ENCODE assay signal across 21 cellular contexts in genomic region chr2:207584952-207585351, GRCh38. TPM values are rescaled to one million over a fixed set of nuclear protein-coding genes. Genes with fewer than 3 reads are reported as not detected.
DNase-seq lines count a peak whose midpoint lies in the region; ATAC-seq and TF ChIP-seq lines count a peak whose summit lies in the region.
"Had no signal": no experiment of that assay in that cellular context is flagged by ENCODE, and none has a peak within 500 bp of the region (broad histone marks: within the 10 kb centered on the region; RNA-seq: fewer than 3 reads in every experiment).

No MANE protein-coding gene starts in this region.

- ATAC-seq in natural killer cell, result no peak
- no peak for ATAC-seq in natural killer cell treated with Interleukin-12 subunit alpha and Interleukin-12 subunit beta and Interleukin-15 and Interleukin-18, amount 100 ng/mL, for 72 hours
- ATAC-seq in right cardiac atrium, result peak in 1 of 2 donors; percentile 45
- ATAC-seq in stimulated activated effector memory CD8-positive, alpha-beta T cell treated with anti-CD3 and anti-CD28 coated beads, Interleukin-12 subunit alpha, Interleukin-12 subunit beta, amount 100 ng/mL, for 72 hours, result no peak
- ATAC-seq: K562 had no signal

- peaks cover 2% of the 10 kb centered on the region for H3K4me1 ChIP-seq in right cardiac atrium (ENCODE audit: control insufficient read depth, insufficient read depth, low read length)

- H3K9me3 ChIP-seq in right cardiac atrium (ENCODE audit: control insufficient read depth, low read length), result no peaks in the 10 kb centered on the region
- H3K9me3 ChIP-seq: MG63 had no signal

- H3K27ac Mint-ChIP-seq in activated T-cell treated with anti-CD3 and anti-CD28 coated beads, Interleukin-2, amount 50 U/mL, for 24 hours, result peak overlapping the region; percentile 12
- peak overlapping the region; percentile 4 to 69 for H3K27ac Mint-ChIP-seq in natural killer cell
- H3K27ac Mint-ChIP-seq in natural killer cell treated with Interleukin-12 subunit alpha and Interleukin-12 subunit beta and Interleukin-15 and Interleukin-18, amount 100 ng/mL, for 72 hours, result peak overlapping the region in 1 of 2 donors; percentile 31
- H3K27ac Mint-ChIP-seq in stimulated activated effector memory CD8-positive, alpha-beta T cell treated with anti-CD3 and anti-CD28 coated beads, Interleukin-12 subunit alpha, Interleukin-12 subunit beta, amount 100 ng/mL, for 72 hours, result peak overlapping the region; percentile 70

- no peak for TF ChIP-seq CTCF in natural killer cell (IDR thresholded peaks at IDR 0.05)

- peaks cover 18% of the 10 kb centered on the region for H3K4me1 Mint-ChIP-seq in activated T-cell treated with anti-CD3 and anti-CD28 coated beads, Interleukin-2, amount 50 U/mL, for 24 hours (ENCODE audit: low read depth)
- H3K4me1 Mint-ChIP-seq in natural killer cell, result peaks cover 20 to 24% of the 10 kb centered on the region in 2 donors
- H3K4me1 Mint-ChIP-seq in natural killer cell treated with Interleukin-12 subunit alpha and Interleukin-12 subunit beta and Interleukin-15 and Interleukin-18, amount 100 ng/mL, for 72 hours (ENCODE audit: low read depth in 2 of 2), result peaks cover 19 to 24% of the 10 kb centered on the region in 2 donors
- H3K4me1 Mint-ChIP-seq in stimulated activated effector memory CD8-positive, alpha-beta T cell treated with anti-CD3 and anti-CD28 coated beads, Interleukin-12 subunit alpha, Interleukin-12 subunit beta, amount 100 ng/mL, for 72 hours, result peaks cover 30% of the 10 kb centered on the region

- H3K4me3 ChIP-seq in right cardiac atrium (ENCODE audit: low read length), result no peak overlapping the region
- H3K4me3 ChIP-seq: K562, MG63 had no signal

- peaks cover 4% of the 10 kb centered on the region for H3K9me3 Mint-ChIP-seq in activated T-cell treated with anti-CD3 and anti-CD28 coated beads, Interleukin-2, amount 50 U/mL, for 24 hours
- no peaks in the 10 kb centered on the region for H3K9me3 Mint-ChIP-seq in natural killer cell
- no peaks in the 10 kb centered on the region for H3K9me3 Mint-ChIP-seq in natural killer cell treated with Interleukin-12 subunit alpha and Interleukin-12 subunit beta and Interleukin-15 and Interleukin-18, amount 100 ng/mL, for 72 hours
- H3K9me3 Mint-ChIP-seq in stimulated activated effector memory CD8-positive, alpha-beta T cell treated with anti-CD3 and anti-CD28 coated beads, Interleukin-12 subunit alpha, Interleukin-12 subunit beta, amount 100 ng/mL, for 72 hours, result no peaks in the 10 kb centered on the region

- H3K27me3 Mint-ChIP-seq in activated T-cell treated with anti-CD3 and anti-CD28 coated beads, Interleukin-2, amount 50 U/mL, for 24 hours, result no peaks in the 10 kb centered on the region
- no peaks in the 10 kb centered on the region for H3K27me3 Mint-ChIP-seq in natural killer cell (ENCODE audit: low read depth in 2 of 2)
- H3K27me3 Mint-ChIP-seq in natural killer cell treated with Interleukin-12 subunit alpha and Interleukin-12 subunit beta and Interleukin-15 and Interleukin-18, amount 100 ng/mL, for 72 hours, result no peaks in the 10 kb centered on the region

- DNase-seq in activated T-cell treated with anti-CD3 and anti-CD28 coated beads, Interleukin-2, amount 50 U/mL, for 24 hours, result no peak
- no peak for DNase-seq in activated T-cell treated with anti-CD3 and anti-CD28 coated beads for 4 hours
- no peak for DNase-seq in natural killer cell
- no peak for DNase-seq in natural killer cell treated with Interleukin-12 subunit alpha and Interleukin-12 subunit beta and Interleukin-15 and Interleukin-18, amount 100 ng/mL, for 72 hours (ENCODE audit: low spot score)
- DNase-seq in right cardiac atrium, result peak in 2 of 3 donors; percentile 49 to 52
- DNase-seq in stimulated activated effector memory CD8-positive, alpha-beta T cell treated with anti-CD3 and anti-CD28 coated beads, Interleukin-12 subunit alpha, Interleukin-12 subunit beta, amount 100 ng/mL, for 72 hours (ENCODE audit: low spot score in 2 of 2), result no peak
- DNase-seq in T-helper 1 cell, result no peak
- DNase-seq in MV-4-11 (lab: John Stamatoyannopoulos, UW), result no peak
- DNase-seq: 8988T, C1 segment of cervical spinal cord, EL, H7, MG63, NCI-H1092, NCI-H1436, NCI-H187 treated with DMSO at 0.1 percent for 48 hours, NCI-H2107, NCI-H446 treated with DMSO at 0.1 percent for 48 hours, NCI-H526 treated with DMSO at 0.1 percent for 48 hours, OCI-M1 had no signal

- H3K27me3 ChIP-seq in right cardiac atrium (ENCODE audit: control insufficient read depth, insufficient read depth), result no peaks in the 10 kb centered on the region
- H3K27me3 ChIP-seq: MG63 had no signal

- intact Hi-C loops in natural killer cell (cut with micrococcal nuclease), result no loop called here
- intact Hi-C loops in right cardiac atrium (cut with DNase I), result no loop called here

- H3K36me3 Mint-ChIP-seq in activated T-cell treated with anti-CD3 and anti-CD28 coated beads, Interleukin-2, amount 50 U/mL, for 24 hours (ENCODE audit: low read depth), result peaks cover 93% of the 10 kb centered on the region
- peaks cover 14% of the 10 kb centered on the region for H3K36me3 Mint-ChIP-seq in natural killer cell
- H3K36me3 Mint-ChIP-seq in natural killer cell treated with Interleukin-12 subunit alpha and Interleukin-12 subunit beta and Interleukin-15 and Interleukin-18, amount 100 ng/mL, for 72 hours, result peaks cover 50% of the 10 kb centered on the region
- H3K36me3 Mint-ChIP-seq in stimulated activated effector memory CD8-positive, alpha-beta T cell treated with anti-CD3 and anti-CD28 coated beads, Interleukin-12 subunit alpha, Interleukin-12 subunit beta, amount 100 ng/mL, for 72 hours, result peaks cover 99% of the 10 kb centered on the region

- no peak overlapping the region for H3K4me3 Mint-ChIP-seq in activated T-cell treated with anti-CD3 and anti-CD28 coated beads, Interleukin-2, amount 50 U/mL, for 24 hours
- no peak overlapping the region for H3K4me3 Mint-ChIP-seq in natural killer cell
- no peak overlapping the region for H3K4me3 Mint-ChIP-seq in natural killer cell treated with Interleukin-12 subunit alpha and Interleukin-12 subunit beta and Interleukin-15 and Interleukin-18, amount 100 ng/mL, for 72 hours
- no peak overlapping the region for H3K4me3 Mint-ChIP-seq in stimulated activated effector memory CD8-positive, alpha-beta T cell treated with anti-CD3 and anti-CD28 coated beads, Interleukin-12 subunit alpha, Interleukin-12 subunit beta, amount 100 ng/mL, for 72 hours

- H3K27ac ChIP-seq in right cardiac atrium (ENCODE audit: low read length), result no peak overlapping the region

- 78% methylated on average over 4 of the region's 4 CpGs for WGBS in right cardiac atrium

RNA-seq across cellular contexts. Expression of gene METTL21A, which starts 40.2 kb away (rescaled TPM):
- 10 to 100 TPM; 10.1 to 11.5 (median 11.0) TPM for total RNA-seq in natural killer cell
- total RNA-seq in natural killer cell treated with Interleukin-12 subunit alpha and Interleukin-12 subunit beta and Interleukin-15 and Interleukin-18, amount 100 ng/mL, for 72 hours, result 10 to 100 TPM in 1 of 2 donors, 1 to 10 TPM in 1; 9.7 to 23.4 TPM
- 10 to 100 TPM; 11.8 to 19.0 (median 14.3) TPM for total RNA-seq in right cardiac atrium
- 19.1 TPM for polyA plus RNA-seq in right cardiac atrium

RNA-seq across cellular contexts. Expression of gene CREB1, which starts 55.2 kb away (rescaled TPM):
- total RNA-seq in natural killer cell (100 to 1,000 TPM in 2 of 3 donors, 10 to 100 TPM in 1; 88.1 to 107 (median 106) TPM), right cardiac atrium (10 to 100 TPM; 43.4 to 59.3 (median 49.3) TPM)
- 100 to 1,000 TPM in 1 of 2 donors, 10 to 100 TPM in 1; 96.8 to 125 TPM for total RNA-seq in natural killer cell treated with Interleukin-12 subunit alpha and Interleukin-12 subunit beta and Interleukin-15 and Interleukin-18, amount 100 ng/mL, for 72 hours
- 6.2 TPM for polyA plus RNA-seq in right cardiac atrium

Comparison
In these comparisons a context has a peak if more than half of its experiments do, and no peak if none do; other contexts are left out.
1. DNase-seq: peak in right cardiac atrium (2 of 3); none in activated T-cell treated with anti-CD3 and anti-CD28 coated beads, Interleukin-2, amount 50 U/mL, for 24 hours (single experiment), activated T-cell treated with anti-CD3 and anti-CD28 coated beads for 4 hours (single experiment), natural killer cell (single experiment), natural killer cell treated with Interleukin-12 subunit alpha and Interleukin-12 subunit beta and Interleukin-15 and Interleukin-18, amount 100 ng/mL, for 72 hours (single experiment), stimulated activated effector memory CD8-positive, alpha-beta T cell treated with anti-CD3 and anti-CD28 coated beads, Interleukin-12 subunit alpha, Interleukin-12 subunit beta, amount 100 ng/mL, for 72 hours (0 of 2), T-helper 1 cell (0 of 5) and MV-4-11 (single experiment).